In the genomic region with DNA sequence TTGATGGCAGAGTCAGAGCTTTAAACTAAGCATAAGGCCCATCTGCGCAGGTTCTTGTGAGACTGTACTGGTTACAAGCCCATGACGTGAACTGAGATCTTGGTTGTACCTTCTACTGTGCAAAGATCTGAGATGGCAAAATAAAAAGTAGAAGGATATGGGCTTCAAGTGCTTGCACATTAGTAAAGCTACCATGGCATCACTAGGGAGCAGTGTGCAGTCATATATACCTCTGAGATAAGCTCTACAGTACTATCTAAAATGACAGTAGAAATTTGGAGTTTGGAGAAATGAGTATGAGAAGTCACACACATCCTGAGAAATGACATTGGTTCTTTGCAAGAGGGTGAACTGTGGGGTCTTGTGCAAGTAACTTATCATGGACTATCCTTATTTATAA, we compare ENCODE assay signal across 10 cellular contexts.
DNase-seq lines count a peak whose midpoint lies in the region; ATAC-seq and TF ChIP-seq lines count a peak whose summit lies in the region.
"Had no signal": no experiment of that assay in that cellular context is flagged by ENCODE, and none has a peak within 500 bp of the region (broad histone marks: within the 10 kb centered on the region; RNA-seq: fewer than 3 reads in every experiment).

No MANE protein-coding gene starts in this region.

- H3K4me3 ChIP-seq in fibroblast of the aortic adventitia (ENCODE audit: low read depth, low read length) = no peak overlapping the region

- no peak; the same call in 1 of the 2 replicates for TF ChIP-seq CTCF in RWPE1 (conservative IDR thresholded peaks at IDR 0.05; ENCODE audit: low read depth)
- peak; percentile 57 for TF ChIP-seq CTCF in fibroblast of the aortic adventitia (IDR thresholded peaks at IDR 0.05; ENCODE audit: insufficient read depth, low read length)

- H3K27ac ChIP-seq in RWPE1 (no peak overlapping the region), substantia nigra (ENCODE audit: low read depth, low read length, poor library complexity, severe bottlenecking) (no peak overlapping the region)

- POLR2A ChIA-PET in RWPE1 (lab: Yijun Ruan, JAX; ENCODE audit: low non-redundant PET) = no interaction called here

- ATAC-seq in GM21515 (IDR thresholded peaks at IDR 0.05; ENCODE audit: unreplicated experiment) = no peak

- peak; percentile 31 for DNase-seq in NCI-H82 (lab: John Stamatoyannopoulos, UW)
- DNase-seq in NCI-H82 treated with DMSO at 0.1 percent for 48 hours (lab: John Stamatoyannopoulos, UW; ENCODE audit: unreplicated experiment) = no peak
- DNase-seq in RWPE1 (ENCODE audit: low spot score) = peak; percentile 9
- DNase-seq in fibroblast of the aortic adventitia (ENCODE audit: low read depth) = peak; percentile 84
- DNase-seq in smooth muscle cell of the brain vasculature (ENCODE audit: low read depth, low spot score) = peak; percentile 35
- no peak for DNase-seq in substantia nigra (lab: John Stamatoyannopoulos, UW)
- DNase-seq in UCSD-AML1 (lab: John Stamatoyannopoulos, UW; ENCODE audit: unreplicated experiment) = no peak
- DNase-seq: CD4-positive, alpha-beta memory T cell; NCI-H1930 had no signal

- CTCF ChIA-PET in RWPE1 (lab: Yijun Ruan, JAX) = interaction anchor here (0.7 to 1.4 kb wide), 6 partner anchors 8 to 413 kb away, joined by 3 to 7 read pairs (median 4); no protein-coding TSS in a partner anchor

Comparison
In these comparisons a context has a peak if more than half of its experiments do, and no peak if none do; other contexts are left out.
1. DNase-seq: peak in NCI-H82 (single experiment), RWPE1 (single experiment), fibroblast of the aortic adventitia (single experiment) and smooth muscle cell of the brain vasculature (single experiment); none in NCI-H82 treated with DMSO at 0.1 percent for 48 hours (single experiment), substantia nigra (0 of 49) and UCSD-AML1 (single experiment).